Comparison of ENCODE assay signal across 8 cellular contexts in the genomic region with DNA sequence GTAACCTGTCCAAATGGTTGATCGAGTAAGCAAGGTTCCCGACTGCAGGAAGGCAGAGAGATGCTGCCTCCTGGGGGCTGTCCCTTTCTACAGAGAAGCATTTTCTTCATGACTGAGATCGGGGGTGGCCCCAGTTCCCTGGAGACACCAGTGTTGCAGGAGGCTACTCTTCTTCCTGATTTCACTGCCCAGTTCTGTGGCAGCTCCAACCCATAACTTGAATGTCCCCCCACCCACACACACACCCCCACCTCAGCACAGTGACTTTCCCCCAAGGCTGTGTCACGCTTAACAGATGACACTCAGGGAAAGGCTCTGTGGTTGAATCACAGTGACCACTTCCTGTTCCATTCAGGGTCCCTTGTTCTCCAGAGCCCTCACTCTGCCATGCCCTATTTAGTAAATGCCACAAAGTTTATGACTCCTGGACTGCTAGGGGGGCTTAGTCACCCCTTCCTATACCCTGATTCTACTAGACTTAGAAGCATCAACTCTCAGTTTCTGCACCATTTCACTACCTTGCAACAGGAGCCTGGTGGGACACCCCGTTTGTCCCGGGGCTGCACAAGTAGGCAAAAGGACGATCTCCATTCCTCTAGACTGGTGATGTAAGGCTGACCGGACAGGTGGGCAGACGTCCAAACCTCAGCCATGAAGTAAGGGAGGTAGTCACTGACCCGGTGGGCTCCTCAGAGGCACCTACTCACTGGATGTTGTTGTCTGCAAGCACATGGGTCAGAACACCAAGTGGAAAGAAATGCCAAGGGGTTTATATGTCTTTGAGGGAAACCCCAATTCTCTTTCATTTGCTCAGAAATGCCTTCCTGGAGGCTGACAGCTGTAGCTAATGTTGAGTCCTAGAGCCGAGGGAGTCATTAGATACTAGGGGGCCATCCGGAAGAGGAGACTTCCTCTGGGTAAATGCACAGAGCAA. TPM values are rescaled to one million over a fixed set of nuclear protein-coding genes. Genes with fewer than 3 reads are reported as not detected.
DNase-seq lines count a peak whose midpoint lies in the region; FAIRE-seq and TF ChIP-seq lines count a peak whose summit lies in the region.

No MANE protein-coding gene starts in this region.

- H3K9ac ChIP-seq in kidney (ENCODE audit: low read length in 2 of 2), result no peak overlapping the region

- CTCF ChIA-PET in activated CD4-positive, alpha-beta memory T cell treated with anti-CD3 and anti-CD28 coated beads, Interleukin-2, amount 10 ng/mL, durations not matched to agents 7 days and 5 days (lab: Charles Lee), result interaction anchor here (2.4 to 2.6 kb wide), 2 partner anchors 10 to 181 kb away, joined by 9 read pairs; no protein-coding TSS in a partner anchor

- TF ChIP-seq CTCF in fibroblast of mammary gland (conservative IDR thresholded peaks at IDR 0.05; ENCODE audit: control insufficient read depth, insufficient read depth, low read depth, low read length), result peak; percentile 35
- TF ChIP-seq CTCF in kidney (IDR thresholded peaks at IDR 0.05; ENCODE audit: borderline replicate concordance, extremely low read depth, insufficient read depth), result no peak

- H3K4me1 ChIP-seq in kidney (ENCODE audit: control insufficient read depth in 1 of 2, insufficient read depth in 1 of 2, low read depth in 1 of 2, low read length in 2 of 2), result no peaks in the 10 kb centered on the region

- no peak overlapping the region for H3K4me3 ChIP-seq in MG63
- H3K4me3 ChIP-seq in fibroblast of mammary gland (ENCODE audit: control insufficient read depth, low read depth, low read length), result no peak overlapping the region
- no peak overlapping the region for H3K4me3 ChIP-seq in kidney (ENCODE audit: low read length in 2 of 2)

- FAIRE-seq in GM12891 (lab: Jason Lieb, UNC), result peak; percentile 97
- FAIRE-seq in kidney (lab: Jason Lieb, UNC), result no peak

- H3K27ac ChIP-seq in kidney (ENCODE audit: low read depth in 2 of 2, low read length in 2 of 2), result no peak overlapping the region

- H3K4me3 Mint-ChIP-seq in activated CD4-positive, alpha-beta memory T cell treated with anti-CD3 and anti-CD28 coated beads, Interleukin-2, amount 10 ng/mL, durations not matched to agents 7 days and 5 days, result no peak overlapping the region

- no peaks in the 10 kb centered on the region for H3K36me3 ChIP-seq in MG63
- no peaks in the 10 kb centered on the region for H3K36me3 ChIP-seq in kidney (ENCODE audit: control insufficient read depth in 1 of 2, insufficient read depth in 2 of 2, low read length in 2 of 2)

- H3K4me1 Mint-ChIP-seq in activated CD4-positive, alpha-beta memory T cell treated with anti-CD3 and anti-CD28 coated beads, Interleukin-2, amount 10 ng/mL, durations not matched to agents 7 days and 5 days, result peaks cover 38% of the 10 kb centered on the region

- no peaks in the 10 kb centered on the region for H3K9me3 Mint-ChIP-seq in activated CD4-positive, alpha-beta memory T cell treated with anti-CD3 and anti-CD28 coated beads, Interleukin-2, amount 10 ng/mL, durations not matched to agents 7 days and 5 days

- H3K36me3 Mint-ChIP-seq in activated CD4-positive, alpha-beta memory T cell treated with anti-CD3 and anti-CD28 coated beads, Interleukin-2, amount 10 ng/mL, durations not matched to agents 7 days and 5 days (ENCODE audit: low read depth), result no peaks in the 10 kb centered on the region

- peak overlapping the region; percentile 30 for H3K27ac Mint-ChIP-seq in activated CD4-positive, alpha-beta memory T cell treated with anti-CD3 and anti-CD28 coated beads, Interleukin-2, amount 10 ng/mL, durations not matched to agents 7 days and 5 days

- H3K27me3 ChIP-seq in MG63, result no peaks in the 10 kb centered on the region; the same call in 1 of the 2 replicates

- TF ChIP-seq POLR2A in GM12891 (IDR thresholded peaks at IDR 0.05; ENCODE audit: low read depth, low read length), result no peak

- peaks cover 6% of the 10 kb centered on the region for H3K27me3 Mint-ChIP-seq in activated CD4-positive, alpha-beta memory T cell treated with anti-CD3 and anti-CD28 coated beads, Interleukin-2, amount 10 ng/mL, durations not matched to agents 7 days and 5 days

- no peak for DNase-seq in GM12891 (ENCODE audit: insufficient read length, low spot score)
- peak; percentile 71 for DNase-seq in HCEC 1CT
- peak; percentile 72 for DNase-seq in MG63
- DNase-seq in activated CD4-positive, alpha-beta memory T cell treated with anti-CD3 and anti-CD28 coated beads, Interleukin-2, amount 10 ng/mL, durations not matched to agents 7 days and 5 days, result peak; percentile 75
- peak; percentile 92 for DNase-seq in fibroblast of mammary gland (ENCODE audit: low read depth)
- peak; percentile 52 for DNase-seq in stimulated activated CD4-positive, alpha-beta T cell treated with anti-CD3 and anti-CD28 coated beads, Interleukin-12 subunit alpha, Interleukin-12 subunit beta, amount 100 ng/mL, for 4 hours
- DNase-seq in NCI-H1417 treated with DMSO at 0.1 percent for 48 hours (lab: John Stamatoyannopoulos, UW), result no peak
- DNase-seq in kidney, result no peak

- intact Hi-C loops in kidney (cut with DNase I), result no loop called here

- POLR2A ChIA-PET in activated CD4-positive, alpha-beta memory T cell treated with anti-CD3 and anti-CD28 coated beads, Interleukin-2, amount 10 ng/mL, durations not matched to agents 7 days and 5 days (lab: Charles Lee), result interaction anchor here (1.0 to 1.8 kb wide), 4 partner anchors 22 to 231 kb away, joined by 3 to 6 read pairs (median 4); no protein-coding TSS in a partner anchor

- no peaks in the 10 kb centered on the region for H3K9me3 ChIP-seq in MG63
- no peaks in the 10 kb centered on the region for H3K9me3 ChIP-seq in kidney (ENCODE audit: control insufficient read depth in 1 of 2, low read length in 2 of 2)

TF ChIP-seq in GM12891, 5 proteins besides CTCF, POLR2A, EP300 and RAD21:
- TF ChIP-seq SPI1 (IDR thresholded peaks at IDR 0.05; ENCODE audit: low read depth, low read length), result peak; percentile 86
- peak; percentile 49 for TF ChIP-seq PAX5 (IDR thresholded peaks at IDR 0.05; ENCODE audit: insufficient read depth, low read length, severe bottlenecking)
- peak; percentile 70 for TF ChIP-seq POU2F2 (IDR thresholded peaks at IDR 0.05; ENCODE audit: low read depth, low read length)
- TF ChIP-seq TAF1 (IDR thresholded peaks at IDR 0.05; ENCODE audit: low read depth, low read length), result no peak

RNA-seq across cellular contexts. Expression of a gene that starts 31.3 kb away (rescaled TPM):
- polyA plus RNA-seq in GM12891 (2012; ENCODE audit: low read depth, missing spikeins), result 30.3 TPM
- 25.4 and 43.4 TPM in 2 replicates for total RNA-seq in MG63 (2014; rRNA removed; shearing (Covaris generic); ENCODE audit: low replicate concordance)
- total RNA-seq in activated CD4-positive, alpha-beta memory T cell treated with anti-CD3 and anti-CD28 coated beads, Interleukin-2, amount 10 ng/mL, durations not matched to agents 7 days and 5 days, result 10 to 100 TPM; 81.0 to 83.0 TPM
- 29.6 TPM for total RNA-seq in kidney
- polyA plus RNA-seq in kidney (ENCODE audit: insufficient read depth, low read depth, low replicate concordance), result 13.9 TPM

RNA-seq across cellular contexts. Expression of a gene that starts 38.5 kb away (rescaled TPM):
- polyA plus RNA-seq in GM12891 (2012; ENCODE audit: low read depth, missing spikeins), result 60.6 TPM
- 0.59 TPM in 1 of 2 replicates, not detected in the other for total RNA-seq in MG63 (2014; rRNA removed; shearing (Covaris generic); ENCODE audit: low replicate concordance)
- total RNA-seq in activated CD4-positive, alpha-beta memory T cell treated with anti-CD3 and anti-CD28 coated beads, Interleukin-2, amount 10 ng/mL, durations not matched to agents 7 days and 5 days, result 100 to 1,000 TPM; 143 TPM
- 23.7 TPM for total RNA-seq in kidney
- polyA plus RNA-seq in kidney (ENCODE audit: insufficient read depth, low read depth, low replicate concordance), result 9.0 TPM

Comparison
In these comparisons a context has a peak if more than half of its experiments do, and no peak if none do; other contexts are left out.
1. DNase-seq: peak in HCEC 1CT (single experiment), MG63 (single experiment), activated CD4-positive, alpha-beta memory T cell treated with anti-CD3 and anti-CD28 coated beads, Interleukin-2, amount 10 ng/mL, durations not matched to agents 7 days and 5 days (single experiment), fibroblast of mammary gland (single experiment) and stimulated activated CD4-positive, alpha-beta T cell treated with anti-CD3 and anti-CD28 coated beads, Interleukin-12 subunit alpha, Interleukin-12 subunit beta, amount 100 ng/mL, for 4 hours (single experiment); none in GM12891 (single experiment), NCI-H1417 treated with DMSO at 0.1 percent for 48 hours (single experiment) and kidney (single experiment).
2. RNA of a gene that starts 38.5 kb away (total RNA-seq): 143 TPM in activated CD4-positive, alpha-beta memory T cell treated with anti-CD3 and anti-CD28 coated beads, Interleukin-2, amount 10 ng/mL, durations not matched to agents 7 days and 5 days and 23.7 TPM in kidney (single experiment); 0.59 TPM in MG63; every median in the first group is over 10 times any median in the second.